26 cellular contexts compared by ENCODE assay signal in the genomic region with DNA sequence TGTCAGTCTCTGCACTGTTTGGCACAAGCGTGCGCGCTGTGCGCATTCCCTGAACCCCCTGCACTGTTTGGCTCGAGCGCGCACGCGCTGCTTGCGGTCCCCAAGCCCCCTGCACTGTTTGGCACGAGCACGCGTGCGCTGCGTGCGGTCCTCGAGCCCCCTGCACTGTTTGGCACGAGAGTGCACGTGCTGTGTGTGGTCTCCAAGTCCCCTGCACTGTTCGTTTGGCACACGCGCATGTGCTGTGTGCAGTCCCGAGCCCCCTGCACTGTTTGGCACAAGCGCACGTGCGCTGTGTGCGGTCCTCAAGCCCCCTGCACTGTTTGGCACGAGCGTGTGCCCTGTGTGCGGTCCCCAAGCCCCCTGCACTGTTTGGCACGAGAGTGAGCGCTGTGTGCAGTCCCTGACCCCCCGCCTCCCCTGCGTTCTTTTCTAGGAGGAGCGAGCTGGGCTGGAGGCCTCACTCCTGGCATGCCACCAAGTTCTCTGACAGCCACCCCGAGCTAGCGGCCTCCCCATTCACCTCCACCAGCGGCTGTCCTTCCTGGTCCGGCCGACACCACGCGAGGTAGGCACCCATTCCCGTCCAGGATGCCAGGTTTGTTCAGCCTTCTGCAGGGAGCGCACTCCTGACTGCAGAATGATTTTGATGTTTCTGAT.
"Had no signal": no experiment of that assay in that cellular context is flagged by ENCODE, and none has a peak within 500 bp of the region (broad histone marks: within the 10 kb centered on the region; RNA-seq: fewer than 3 reads in every experiment).

No MANE protein-coding gene starts in this region.

- H3K27ac ChIP-seq: epithelial cell of prostate, esophagus squamous epithelium, gastrocnemius medialis, heart right ventricle, left lung, lower lobe of right lung had no signal

- H3K27ac Mint-ChIP-seq: dendritic cell treated with granulocyte-macrophage colony-stimulating factor and Interleukin-4, amounts not matched to agents 40 ng/mL and 50 ng/mL, for 4 days; effector memory CD8-positive, alpha-beta T cell; endodermal cell; mesothelial cell of epicardium had no signal

- H3K36me3 ChIP-seq: gastrocnemius medialis, heart right ventricle, left lung, lower lobe of right lung had no signal

- H3K4me1 ChIP-seq: esophagus squamous epithelium, gastrocnemius medialis, left lung, lower lobe of right lung had no signal

- H3K4me3 Mint-ChIP-seq: dendritic cell treated with granulocyte-macrophage colony-stimulating factor and Interleukin-4, amounts not matched to agents 40 ng/mL and 50 ng/mL, for 4 days; effector memory CD8-positive, alpha-beta T cell; endodermal cell; mesothelial cell of epicardium had no signal

- H3K9me3 Mint-ChIP-seq: dendritic cell treated with granulocyte-macrophage colony-stimulating factor and Interleukin-4, amounts not matched to agents 40 ng/mL and 50 ng/mL, for 4 days; effector memory CD8-positive, alpha-beta T cell had no signal

- H3K27me3 ChIP-seq: esophagus squamous epithelium, gastrocnemius medialis, left lung had no signal

- DNase-seq: cortex of kidney; effector CD8-positive, alpha-beta T cell; effector memory CD8-positive, alpha-beta T cell; endodermal cell; erythroblast; esophagus squamous epithelium; foreskin fibroblast; foreskin melanocyte; gastrocnemius medialis; glutamatergic neuron; head of caudate nucleus; heart right ventricle; hippocampal formation; left cardiac atrium; left lung; left ventricle myocardium superior; lower lobe of right lung; mesenchymal stem cell; mucosa of descending colon had no signal

- H3K4me3 ChIP-seq: esophagus squamous epithelium, gastrocnemius medialis, heart right ventricle, left lung, lower lobe of right lung, mucosa of descending colon had no signal

- FAIRE-seq: colon, endometrium, islet of Langerhans, keratinocyte had no signal

- H3K4me1 Mint-ChIP-seq: mesothelial cell of epicardium had no signal

- H3K9me3 ChIP-seq: esophagus squamous epithelium, gastrocnemius medialis, heart right ventricle, left lung, lower lobe of right lung, mucosa of descending colon had no signal
